Comparison of ENCODE assay signal across 16 cellular contexts in genomic region chr6:137875606-137876005, GRCh38. TPM values are rescaled to one million over a fixed set of nuclear protein-coding genes. Genes with fewer than 3 reads are reported as not detected.
A peak's percentile ranks its signal among the peaks of the same experiment; 100 is the strongest.
DNase-seq lines count a peak whose midpoint lies in the region; ATAC-seq, FAIRE-seq and TF ChIP-seq lines count a peak whose summit lies in the region.
"Had no signal": no experiment of that assay in that cellular context is flagged by ENCODE, and none has a peak within 500 bp of the region (broad histone marks: within the 10 kb centered on the region; RNA-seq: fewer than 3 reads in every experiment).

No MANE protein-coding gene starts in this region.

- peak overlapping the region; percentile 74 for H3K4me2 ChIP-seq in GM12878 (ENCODE audit: control insufficient read depth, insufficient read depth)

- peaks cover 41 to 78% of the 10 kb centered on the region in 2 experiments for H3K36me3 ChIP-seq in GM12878 (ENCODE audit: control insufficient read depth in 2 of 2, insufficient read depth in 2 of 2, low read length in 1 of 2)

- TF ChIP-seq POLR2A in GM12878 (IDR thresholded peaks at IDR 0.05; ENCODE audit: low read depth, low read length), result no peak

- H3K27ac ChIP-seq in GM12878 (ENCODE audit: control insufficient read depth, insufficient read depth) (peak overlapping the region; percentile 88; the same call in 1 of the 2 replicates), coronary artery (no peak overlapping the region)
- H3K27ac ChIP-seq: esophagus squamous epithelium had no signal

- RAD21 ChIA-PET in GM12878 (lab: Charles Lee; ENCODE audit: unreplicated experiment), result interaction anchor here (0.9 to 20.6 kb wide), 9 partner anchors 28 to 171 kb away, joined by 3 to 774 read pairs (median 4); no protein-coding TSS in a partner anchor

- peak overlapping the region; percentile 99 for H3K4me3 ChIP-seq in GM12878
- H3K4me3 ChIP-seq in coronary artery, result no peak overlapping the region
- H3K4me3 ChIP-seq: esophagus squamous epithelium, lung, spleen, upper lobe of left lung had no signal

- POLR2A ChIA-PET in GM12878 (lab: Charles Lee), result interaction anchor here (0.6 to 6.6 kb wide), 8 partner anchors 15 to 1499 kb away, joined by 3 to 36 read pairs (median 6); no protein-coding TSS in a partner anchor

- peaks cover 99% of the 10 kb centered on the region for H3K79me2 ChIP-seq in GM12878 (ENCODE audit: control insufficient read depth, insufficient read depth, low read length)

- no peak for TF ChIP-seq EP300 in GM12878 (IDR thresholded peaks at IDR 0.05; ENCODE audit: borderline replicate concordance in 1 of 2, control insufficient read depth in 1 of 2, low read depth in 2 of 2, low read length in 2 of 2)

- H3K9me3 Mint-ChIP-seq in activated T-cell treated with anti-CD3 and anti-CD28 coated beads, Interleukin-2, amount 50 U/mL, for 4 hours, result no peaks in the 10 kb centered on the region
- H3K9me3 Mint-ChIP-seq in IgD-negative memory B cell, result no peaks in the 10 kb centered on the region
- H3K9me3 Mint-ChIP-seq in stimulated activated naive B cell treated with anti-CD40 and anti-IgM and Interleukin-4, amounts not matched to agents 10 μg/mL and 1 μg/mL and 100 μg/mL, for 72 hours, result no peaks in the 10 kb centered on the region

- H3K4me1 Mint-ChIP-seq in activated T-cell treated with anti-CD3 and anti-CD28 coated beads, Interleukin-2, amount 50 U/mL, for 4 hours (ENCODE audit: low read depth), result peaks cover 64% of the 10 kb centered on the region
- peaks cover 32 to 50% (median 44%) of the 10 kb centered on the region in 3 donors for H3K4me1 Mint-ChIP-seq in IgD-negative memory B cell
- H3K4me1 Mint-ChIP-seq in stimulated activated naive B cell treated with anti-CD40 and anti-IgM and Interleukin-4, amounts not matched to agents 10 μg/mL and 1 μg/mL and 100 μg/mL, for 72 hours, result peaks cover 28 to 79% of the 10 kb centered on the region in 2 donors

- H3K27me3 Mint-ChIP-seq in activated T-cell treated with anti-CD3 and anti-CD28 coated beads, Interleukin-2, amount 50 U/mL, for 4 hours (ENCODE audit: low read depth), result no peaks in the 10 kb centered on the region
- H3K27me3 Mint-ChIP-seq in IgD-negative memory B cell, result no peaks in the 10 kb centered on the region
- no peaks in the 10 kb centered on the region for H3K27me3 Mint-ChIP-seq in stimulated activated naive B cell treated with anti-CD40 and anti-IgM and Interleukin-4, amounts not matched to agents 10 μg/mL and 1 μg/mL and 100 μg/mL, for 72 hours

- H3K27ac Mint-ChIP-seq in IgD-negative memory B cell, result peak overlapping the region; percentile 23 to 89 (median 39)
- H3K27ac Mint-ChIP-seq in stimulated activated naive B cell treated with anti-CD40 and anti-IgM and Interleukin-4, amounts not matched to agents 10 μg/mL and 1 μg/mL and 100 μg/mL, for 72 hours, result peak overlapping the region; percentile 83

- intact Hi-C loops in GM12878 (cut with micrococcal nuclease; ENCODE audit: unreplicated experiment), result no loop called here

- peaks cover 85% of the 10 kb centered on the region for H3K36me3 Mint-ChIP-seq in activated T-cell treated with anti-CD3 and anti-CD28 coated beads, Interleukin-2, amount 50 U/mL, for 4 hours (ENCODE audit: insufficient read depth)
- peaks cover 4% of the 10 kb centered on the region for H3K36me3 Mint-ChIP-seq in IgD-negative memory B cell
- H3K36me3 Mint-ChIP-seq in stimulated activated naive B cell treated with anti-CD40 and anti-IgM and Interleukin-4, amounts not matched to agents 10 μg/mL and 1 μg/mL and 100 μg/mL, for 72 hours, result peaks cover 53 to 88% of the 10 kb centered on the region in 2 donors

- DNase-seq in activated T-cell treated with anti-CD3 and anti-CD28 coated beads, Interleukin-2, amount 50 U/mL, for 4 hours, result no peak
- no peak for DNase-seq in activated T-cell treated with anti-CD3 and anti-CD28 coated beads, Interleukin-2, amount 50 U/mL, for 1 hour
- no peak for DNase-seq in GM12878 (ENCODE audit: low read depth, low spot score)
- DNase-seq in stimulated activated naive B cell treated with anti-CD40 and anti-IgM and Interleukin-4, amounts not matched to agents 10 μg/mL and 1 μg/mL and 100 μg/mL, for 72 hours, result no peak
- no peak for DNase-seq in activated CD4-positive, CD25-positive, alpha-beta regulatory T cell (lab: John Stamatoyannopoulos, UW)
- DNase-seq in coronary artery (ENCODE audit: low spot score), result no peak
- DNase-seq: activated CD4-positive, alpha-beta T cell treated with anti-CD3 and anti-CD28 coated beads, Interleukin-2, amount 50 U/mL, for 48 hours; Calu3; esophagus squamous epithelium; Kasumi-1; NCI-H1417; spleen; upper lobe of left lung had no signal

- 56% methylated on average over 3 of the region's 3 CpGs for WGBS in GM12878 (ENCODE audit: insufficient coverage, insufficient replicate concordance, low lambda C conversion rate, missing lambda C conversion rate)

- ATAC-seq in activated T-cell treated with anti-CD3 and anti-CD28 coated beads, Interleukin-2, amount 50 U/mL, for 4 hours, result no peak
- ATAC-seq in GM12878 (no peak), HG03159 (IDR thresholded peaks at IDR 0.05; ENCODE audit: unreplicated experiment) (no peak)
- no peak for ATAC-seq in stimulated activated naive B cell treated with anti-CD40 and anti-IgM and Interleukin-4, amounts not matched to agents 10 μg/mL and 1 μg/mL and 100 μg/mL, for 72 hours (replicated peaks)

- H3K27me3 ChIP-seq in GM12878 (replicated peaks in 1 of 2; ENCODE audit: control insufficient read depth in 2 of 2, insufficient read depth in 2 of 2, low read length in 1 of 2), result no peaks in the 10 kb centered on the region
- H3K27me3 ChIP-seq: esophagus squamous epithelium, spleen, upper lobe of left lung had no signal

- FAIRE-seq in GM12878 (lab: Jason Lieb, UNC), result no peak

- BruUV-seq in GM12878 (replicated peaks; lab: Mats Ljungman, UMichigan), result TSS peak; percentile 0

- no peak for TF ChIP-seq CTCF in GM12878 (IDR thresholded peaks at IDR 0.05 in 2 of 3, conservative IDR thresholded peaks at IDR 0.05 in 1 of 3; ENCODE audit: control insufficient read depth in 2 of 3, extremely low read depth in 1 of 3, insufficient read depth in 1 of 3, low read depth in 3 of 3, low read length in 3 of 3)
- TF ChIP-seq CTCF in coronary artery (IDR thresholded peaks at IDR 0.05), result no peak

- H3K4me1 ChIP-seq in GM12878 (ENCODE audit: control insufficient read depth, insufficient read depth, low read length), result peaks cover 7% of the 10 kb centered on the region; the same call in 1 of the 2 replicates

- H4K20me1 ChIP-seq in GM12878 (ENCODE audit: control insufficient read depth, insufficient read depth), result no peaks in the 10 kb centered on the region; the same call in 1 of the 2 replicates

- H3K9me3 ChIP-seq in GM12878 (replicated peaks; ENCODE audit: control insufficient read depth, insufficient read depth, low read length), result no peaks in the 10 kb centered on the region
- H3K9me3 ChIP-seq: esophagus squamous epithelium, spleen, upper lobe of left lung had no signal

- SMC1A ChIA-PET in GM12878 (lab: Charles Lee; ENCODE audit: uncharacterized antibody, unreplicated experiment), result interaction anchor here (1.0 to 30.6 kb wide), 10 partner anchors 9 to 171 kb away, joined by 3 to 1237 read pairs (median 26); no protein-coding TSS in a partner anchor

- peak overlapping the region; percentile 74 for H3K9ac ChIP-seq in GM12878 (ENCODE audit: control insufficient read depth, insufficient read depth, low read length)

- in situ Hi-C loops in GM12878 (cut with MboI), result loop anchor here (10.0 kb wide), 1 partner anchor 239 kb away; no protein-coding TSS in a partner anchor

- TF ChIP-seq RAD21 in GM12878 (IDR thresholded peaks at IDR 0.05; ENCODE audit: insufficient read depth, low read depth, low read length), result no peak

- CTCF ChIA-PET in GM12878 (lab: Yijun Ruan, JAX), result interaction anchor here (0.8 to 24.0 kb wide), 8 partner anchors 9 to 167 kb away, joined by 3 to 712 read pairs (median 6); no protein-coding TSS in a partner anchor

- peak overlapping the region; percentile 92 for H3K4me3 Mint-ChIP-seq in activated T-cell treated with anti-CD3 and anti-CD28 coated beads, Interleukin-2, amount 50 U/mL, for 4 hours
- H3K4me3 Mint-ChIP-seq in IgD-negative memory B cell, result no peak overlapping the region
- peak overlapping the region in 1 of 2 donors; percentile 83 for H3K4me3 Mint-ChIP-seq in stimulated activated naive B cell treated with anti-CD40 and anti-IgM and Interleukin-4, amounts not matched to agents 10 μg/mL and 1 μg/mL and 100 μg/mL, for 72 hours

- no peak overlapping the region for H2AFZ ChIP-seq in GM12878 (ENCODE audit: control insufficient read depth, low read depth, low read length)

TF ChIP-seq in GM12878, 131 proteins besides CTCF, POLR2A, EP300 and RAD21 (continues in another document):
- TF ChIP-seq ATF2 (IDR thresholded peaks at IDR 0.05; ENCODE audit: low read length), result no peak
- no peak for TF ChIP-seq HCFC1 (IDR thresholded peaks at IDR 0.05; ENCODE audit: low read length)

RNA-seq across cellular contexts. Expression of gene TNFAIP3, which starts 8.5 kb away (rescaled TPM):
- total RNA-seq in activated T-cell treated with anti-CD3 and anti-CD28 coated beads, Interleukin-2, amount 50 U/mL, for 4 hours, result 100 to 1,000 TPM; 254 to 441 (median 334) TPM
- 40.7 TPM for polyA plus RNA-seq in IgD-negative memory B cell
- 258 and 260 TPM in 2 replicates for total RNA-seq in GM12878 (2013; cell fraction: nucleolus; rRNA removed)
- 84.0 and 96.8 TPM in 2 replicates for total RNA-seq in GM12878 (2014; rRNA removed)
- total RNA-seq in GM12878 (2014; rRNA removed; fragmentation: Illumina TruSeq; extraction: Trizol), result 81.4 and 82.4 TPM in 2 replicates
- 220 and 229 TPM in 2 replicates for total RNA-seq in GM12878 (2021)
- polyA plus RNA-seq in GM12878 (2011; ENCODE audit: low read depth), result 59.4 TPM
- polyA plus RNA-seq in GM12878 (2011; rRNA removed), result 308 and 350 TPM in 2 replicates
- polyA plus RNA-seq in GM12878 (2011; cell fraction: cytosol; rRNA removed), result 204 and 210 TPM in 2 replicates
- 565 and 695 TPM in 2 replicates for polyA plus RNA-seq in GM12878 (2011; cell fraction: nucleus; rRNA removed)
- 64.6 and 107 TPM in 2 replicates for polyA plus RNA-seq in GM12878 (2012)
- polyA plus RNA-seq in GM12878 (2014; fragmentation: Illumina TruSeq; extraction: Trizol), result 149 and 171 TPM in 2 replicates
- polyA plus RNA-seq in GM12878 (2014; fragmentation: Nextera tagmentation; extraction: Ambion mirVana), result 10 to 100 TPM; 18.0 to 31.5 TPM
- polyA plus RNA-seq in GM12878 (2014; rRNA removed), result 138 and 149 TPM in 2 replicates
- 100 to 1,000 TPM; 126 to 128 TPM for polyA plus RNA-seq in GM12878 (2016; fragmentation: Nextera tagmentation; extraction: Ambion mirVana)
- polyA minus RNA-seq in GM12878 (2011; rRNA and poly(A)+ RNA removed), result 268 and 281 TPM in 2 replicates
- polyA minus RNA-seq in GM12878 (2011; cell fraction: cytosol; rRNA and poly(A)+ RNA removed), result 95.9 and 104 TPM in 2 replicates
- polyA minus RNA-seq in GM12878 (2011; cell fraction: nucleus; rRNA and poly(A)+ RNA removed), result 243 and 270 TPM in 2 replicates
